ENCODE assay signal across 16 cellular contexts in the genomic region with DNA sequence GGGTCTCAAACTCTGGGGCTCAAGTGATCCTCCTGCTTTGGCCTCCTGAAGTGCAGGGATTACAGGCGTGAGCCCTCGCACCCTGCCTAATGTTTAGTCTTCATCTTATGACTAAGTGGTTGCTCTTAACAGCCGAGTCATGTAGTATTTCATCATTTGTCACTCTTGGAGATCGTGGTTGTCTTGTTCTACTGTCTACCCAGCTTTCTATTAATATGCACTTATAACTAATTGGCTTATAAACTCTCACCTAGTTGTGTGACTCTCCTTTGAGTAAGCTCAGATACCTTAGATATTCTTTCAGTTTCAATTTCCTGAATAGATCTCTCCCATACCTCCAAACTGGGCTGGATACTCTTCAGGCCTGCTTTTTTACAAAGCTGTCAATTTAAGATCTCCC. TPM values are rescaled to one million over a fixed set of nuclear protein-coding genes. Genes with fewer than 3 reads are reported as not detected.
DNase-seq lines count a peak whose midpoint lies in the region; ATAC-seq and TF ChIP-seq lines count a peak whose summit lies in the region.
"Had no signal": no experiment of that assay in that cellular context is flagged by ENCODE, and none has a peak within 500 bp of the region (broad histone marks: within the 10 kb centered on the region; RNA-seq: fewer than 3 reads in every experiment).

No MANE protein-coding gene starts in this region.

- no peaks in the 10 kb centered on the region for H3K9me3 Mint-ChIP-seq in activated CD8-positive, alpha-beta T cell treated with anti-CD3 and anti-CD28 coated beads, Interleukin-2, amount 10 ng/mL, durations not matched to agents 7 days and 5 days (ENCODE audit: insufficient read depth)

- no peak overlapping the region for H3K27ac ChIP-seq in left lung
- H3K27ac ChIP-seq: coronary artery, pancreas had no signal

- DNase-seq in SIG-M5 treated with dmso at 0.1 percent for 504 hours (lab: John Stamatoyannopoulos, UW; ENCODE audit: unreplicated experiment) (peak; percentile 54), SIG-M5 (lab: John Stamatoyannopoulos, UW) (no peak), left lung (no peak), germinal center (ENCODE audit: low spot score) (no peak)
- no peak for DNase-seq in activated CD8-positive, alpha-beta T cell treated with anti-CD3 and anti-CD28 coated beads, Interleukin-2, amount 10 ng/mL, durations not matched to agents 7 days and 5 days
- no peak for DNase-seq in central memory CD4-positive, alpha-beta T cell
- DNase-seq: activated naive CD4-positive, alpha-beta T cell treated with anti-CD3 and anti-CD28 coated beads, Interleukin-2, amount 50 U/mL, for 16 hours; DMS153; NCI-H2081; pancreas; Peyer's patch; stimulated activated CD4-positive, alpha-beta T cell treated with anti-CD3 and anti-CD28 coated beads, Interleukin-1b, Interleukin-23, amount 100 ng/mL, for 48 hours; stimulated activated naive B cell treated with anti-CD40 and anti-IgM and Interleukin-4, amounts not matched to agents 10 μg/mL and 1 μg/mL and 100 μg/mL, for 72 hours had no signal

- H3K36me3 Mint-ChIP-seq in activated CD8-positive, alpha-beta T cell treated with anti-CD3 and anti-CD28 coated beads, Interleukin-2, amount 10 ng/mL, durations not matched to agents 7 days and 5 days (ENCODE audit: low read depth) = peaks cover 17% of the 10 kb centered on the region

- H3K4me3 ChIP-seq in left lung = no peak overlapping the region
- H3K4me3 ChIP-seq: coronary artery, pancreas, Peyer's patch had no signal

- H3K9me3 ChIP-seq in left lung = no peaks in the 10 kb centered on the region
- H3K9me3 ChIP-seq: pancreas, Peyer's patch had no signal

- H3K27ac Mint-ChIP-seq in activated CD8-positive, alpha-beta T cell treated with anti-CD3 and anti-CD28 coated beads, Interleukin-2, amount 10 ng/mL, durations not matched to agents 7 days and 5 days = peak overlapping the region; percentile 37
- H3K27ac Mint-ChIP-seq: stimulated activated naive B cell treated with anti-CD40 and anti-IgM and Interleukin-4, amounts not matched to agents 10 μg/mL and 1 μg/mL and 100 μg/mL, for 72 hours had no signal

- no peak for TF ChIP-seq CTCF in left lung (IDR thresholded peaks at IDR 0.05)

- peaks cover 21% of the 10 kb centered on the region for H3K4me1 Mint-ChIP-seq in activated CD8-positive, alpha-beta T cell treated with anti-CD3 and anti-CD28 coated beads, Interleukin-2, amount 10 ng/mL, durations not matched to agents 7 days and 5 days (ENCODE audit: low read depth)

- H3K36me3 ChIP-seq in left lung = no peaks in the 10 kb centered on the region
- H3K36me3 ChIP-seq: pancreas, Peyer's patch had no signal

- peak overlapping the region; percentile 6 for H3K4me3 Mint-ChIP-seq in activated CD8-positive, alpha-beta T cell treated with anti-CD3 and anti-CD28 coated beads, Interleukin-2, amount 10 ng/mL, durations not matched to agents 7 days and 5 days
- H3K4me3 Mint-ChIP-seq: stimulated activated naive B cell treated with anti-CD40 and anti-IgM and Interleukin-4, amounts not matched to agents 10 μg/mL and 1 μg/mL and 100 μg/mL, for 72 hours had no signal

- ATAC-seq in HG03159 (IDR thresholded peaks at IDR 0.05; ENCODE audit: unreplicated experiment) = peak; percentile 36
- ATAC-seq in activated CD8-positive, alpha-beta T cell treated with anti-CD3 and anti-CD28 coated beads, Interleukin-2, amount 10 ng/mL, durations not matched to agents 7 days and 5 days = no peak
- peak; percentile 30 for ATAC-seq in left lung
- no peak for ATAC-seq in GM21360 (IDR thresholded peaks at IDR 0.05; ENCODE audit: unreplicated experiment)
- ATAC-seq: stimulated activated naive B cell treated with anti-CD40 and anti-IgM and Interleukin-4, amounts not matched to agents 10 μg/mL and 1 μg/mL and 100 μg/mL, for 72 hours had no signal

- H3K27me3 ChIP-seq in left lung = no peaks in the 10 kb centered on the region
- H3K27me3 ChIP-seq: pancreas, Peyer's patch had no signal

- CTCF ChIA-PET in activated CD8-positive, alpha-beta T cell treated with anti-CD3 and anti-CD28 coated beads, Interleukin-2, amount 10 ng/mL, durations not matched to agents 7 days and 5 days (lab: Charles Lee) = no interaction called here

- peaks cover 4 to 21% of the 10 kb centered on the region in 2 donors for H3K4me1 ChIP-seq in left lung

- POLR2A ChIA-PET in activated CD8-positive, alpha-beta T cell treated with anti-CD3 and anti-CD28 coated beads, Interleukin-2, amount 10 ng/mL, durations not matched to agents 7 days and 5 days (lab: Charles Lee) = interaction anchor here (1.1 kb wide), 1 partner anchor 20 kb away, joined by 5 read pairs; a partner anchor contains a TSS

- intact Hi-C loops in left lung (cut with DNase I) = no loop called here

- H3K27me3 Mint-ChIP-seq in activated CD8-positive, alpha-beta T cell treated with anti-CD3 and anti-CD28 coated beads, Interleukin-2, amount 10 ng/mL, durations not matched to agents 7 days and 5 days (ENCODE audit: low read depth) = no peaks in the 10 kb centered on the region
- H3K27me3 Mint-ChIP-seq: stimulated activated naive B cell treated with anti-CD40 and anti-IgM and Interleukin-4, amounts not matched to agents 10 μg/mL and 1 μg/mL and 100 μg/mL, for 72 hours had no signal

RNA-seq across cellular contexts. Expression of a gene that starts 19.9 kb away (rescaled TPM):
- 10 to 100 TPM; 14.1 to 14.3 TPM for total RNA-seq in activated CD8-positive, alpha-beta T cell treated with anti-CD3 and anti-CD28 coated beads, Interleukin-2, amount 10 ng/mL, durations not matched to agents 7 days and 5 days
- 10 to 100 TPM; 58.0 to 73.5 TPM for total RNA-seq in left lung

Comparison
In these comparisons a context has a peak if more than half of its experiments do, and no peak if none do; other contexts are left out.
1. ATAC-seq: peak in HG03159 (single experiment) and left lung (single experiment); none in activated CD8-positive, alpha-beta T cell treated with anti-CD3 and anti-CD28 coated beads, Interleukin-2, amount 10 ng/mL, durations not matched to agents 7 days and 5 days (single experiment) and GM21360 (single experiment).